1 cellular context compared by ENCODE assay signal in the genomic region with DNA sequence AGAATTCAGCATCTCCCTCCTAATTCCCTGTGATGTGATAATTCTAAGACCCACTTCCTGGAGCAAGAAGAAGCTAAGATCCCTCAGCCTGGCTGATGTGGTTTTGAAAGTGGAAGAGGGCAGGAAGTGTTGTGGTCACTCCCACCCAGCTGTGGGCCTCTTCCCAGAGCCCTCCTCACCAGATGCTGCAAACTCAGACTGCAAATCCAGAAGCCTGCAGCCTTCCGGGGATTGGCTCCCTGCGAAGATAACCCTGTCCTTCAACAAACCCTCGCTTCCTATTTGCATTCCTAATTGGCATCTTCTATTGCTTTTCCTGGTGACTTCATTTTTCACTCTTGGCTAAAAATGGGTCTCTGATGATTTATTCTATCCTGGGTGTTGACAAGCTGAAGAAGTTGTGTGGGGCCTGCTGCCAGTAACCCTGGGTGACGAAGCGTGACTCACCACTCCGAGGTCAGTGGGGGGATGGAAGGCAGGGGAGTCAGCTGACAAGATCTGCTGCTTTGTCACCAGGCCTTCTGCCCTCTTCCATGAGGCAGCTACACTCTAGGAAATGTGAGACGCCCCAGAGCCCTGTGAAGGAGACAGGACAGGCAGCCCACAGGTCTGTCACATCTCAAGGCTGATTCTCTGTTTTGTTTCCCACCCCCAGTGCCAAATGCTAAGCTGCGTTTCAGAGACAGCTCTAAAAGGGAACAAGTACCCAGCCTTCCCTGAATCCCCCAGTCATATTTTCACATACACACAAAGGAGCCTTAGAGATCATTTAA.
TF ChIP-seq lines count a peak whose summit lies in the region.

No MANE protein-coding gene starts in this region.

TF ChIP-seq in SK-N-SH, 30 proteins besides CTCF, POLR2A, EP300 and RAD21 (continued from another document):
- TF ChIP-seq, protein P1, sequence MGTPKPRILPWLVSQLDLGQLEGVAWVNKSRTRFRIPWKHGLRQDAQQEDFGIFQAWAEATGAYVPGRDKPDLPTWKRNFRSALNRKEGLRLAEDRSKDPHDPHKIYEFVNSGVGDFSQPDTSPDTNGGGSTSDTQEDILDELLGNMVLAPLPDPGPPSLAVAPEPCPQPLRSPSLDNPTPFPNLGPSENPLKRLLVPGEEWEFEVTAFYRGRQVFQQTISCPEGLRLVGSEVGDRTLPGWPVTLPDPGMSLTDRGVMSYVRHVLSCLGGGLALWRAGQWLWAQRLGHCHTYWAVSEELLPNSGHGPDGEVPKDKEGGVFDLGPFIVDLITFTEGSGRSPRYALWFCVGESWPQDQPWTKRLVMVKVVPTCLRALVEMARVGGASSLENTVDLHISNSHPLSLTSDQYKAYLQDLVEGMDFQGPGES (IDR thresholded peaks at IDR 0.05; ENCODE audit: low read depth, low read length) = no peak
- TF ChIP-seq GATA2 (CRISPR knock-in tag; IDR thresholded peaks at IDR 0.05) (no peak), MEF2A (IDR thresholded peaks at IDR 0.05; ENCODE audit: borderline replicate concordance, low read depth) (peak; percentile 99), JUND (IDR thresholded peaks at IDR 0.05) (peak; percentile 100), CHD2 (IDR thresholded peaks at IDR 0.05; ENCODE audit: low read length, partially characterized antibody) (peak; percentile 93), RFX5 (IDR thresholded peaks at IDR 0.05; ENCODE audit: low read length) (no peak), NFIC (IDR thresholded peaks at IDR 0.05; ENCODE audit: borderline replicate concordance) (peak; percentile 99), SMC3 (IDR thresholded peaks at IDR 0.05; ENCODE audit: low read depth, low read length) (no peak), YY1 (IDR thresholded peaks at IDR 0.05; ENCODE audit: low read depth) (no peak), GABPA (IDR thresholded peaks at IDR 0.05; ENCODE audit: low read depth) (no peak), TAF1 (IDR thresholded peaks at IDR 0.05; ENCODE audit: borderline replicate concordance, low read depth, low read length) (0 out of 2 replicates have a peak, but pooled peaks have one; percentile 26), POLR2AphosphoS5 (IDR thresholded peaks at IDR 0.05; ENCODE audit: low read depth, low read length) (peak; percentile 95), FOSL2 (IDR thresholded peaks at IDR 0.05; ENCODE audit: borderline replicate concordance, low read depth) (peak; percentile 99), NRF1 (IDR thresholded peaks at IDR 0.05; ENCODE audit: low read depth, low read length) (no peak), MAX (IDR thresholded peaks at IDR 0.05; ENCODE audit: low read depth) (peak; percentile 90; the same call in 1 of the 2 replicates), MXI1 (IDR thresholded peaks at IDR 0.05; ENCODE audit: low read depth, low read length) (peak; percentile 57; the same call in 1 of the 2 replicates), ZBTB33 (IDR thresholded peaks at IDR 0.05; ENCODE audit: borderline replicate concordance, low read depth) (peak; percentile 92)
- TF ChIP-seq, protein P2, sequence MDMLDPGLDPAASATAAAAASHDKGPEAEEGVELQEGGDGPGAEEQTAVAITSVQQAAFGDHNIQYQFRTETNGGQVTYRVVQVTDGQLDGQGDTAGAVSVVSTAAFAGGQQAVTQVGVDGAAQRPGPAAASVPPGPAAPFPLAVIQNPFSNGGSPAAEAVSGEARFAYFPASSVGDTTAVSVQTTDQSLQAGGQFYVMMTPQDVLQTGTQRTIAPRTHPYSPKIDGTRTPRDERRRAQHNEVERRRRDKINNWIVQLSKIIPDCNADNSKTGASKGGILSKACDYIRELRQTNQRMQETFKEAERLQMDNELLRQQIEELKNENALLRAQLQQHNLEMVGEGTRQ (IDR thresholded peaks at IDR 0.05; ENCODE audit: borderline replicate concordance, low read depth, low read length) = no peak
- TF ChIP-seq, protein P3, sequence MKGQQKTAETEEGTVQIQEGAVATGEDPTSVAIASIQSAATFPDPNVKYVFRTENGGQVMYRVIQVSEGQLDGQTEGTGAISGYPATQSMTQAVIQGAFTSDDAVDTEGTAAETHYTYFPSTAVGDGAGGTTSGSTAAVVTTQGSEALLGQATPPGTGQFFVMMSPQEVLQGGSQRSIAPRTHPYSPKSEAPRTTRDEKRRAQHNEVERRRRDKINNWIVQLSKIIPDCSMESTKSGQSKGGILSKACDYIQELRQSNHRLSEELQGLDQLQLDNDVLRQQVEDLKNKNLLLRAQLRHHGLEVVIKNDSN (IDR thresholded peaks at IDR 0.05; ENCODE audit: borderline replicate concordance, low read depth) = peak; percentile 88
